ENCODE assay signal across 2 cellular contexts in genomic region chr19:850221-850978, GRCh38.
TF ChIP-seq lines count a peak whose summit lies in the region.

No MANE protein-coding gene starts in this region.

TF ChIP-seq in GM23338, 12 proteins besides CTCF, POLR2A, EP300 and RAD21:
- TF ChIP-seq REST (IDR thresholded peaks at IDR 0.05; ENCODE audit: unreplicated experiment) (no peak), EZH2 (IDR thresholded peaks at IDR 0.05; ENCODE audit: low read depth, unreplicated experiment) (no peak), CREB1 (CRISPR knock-in tag; IDR thresholded peaks at IDR 0.05; ENCODE audit: low read depth) (no peak), ZNF331 (CRISPR knock-in tag; IDR thresholded peaks at IDR 0.05; ENCODE audit: low read depth) (no peak), EZH2phosphoT487 (IDR thresholded peaks at IDR 0.05; ENCODE audit: unreplicated experiment) (no peak), ZNF114 (CRISPR knock-in tag; IDR thresholded peaks at IDR 0.05) (no peak), ZNF462 (CRISPR knock-in tag; IDR thresholded peaks at IDR 0.05) (no peak), NANOG (IDR thresholded peaks at IDR 0.05; ENCODE audit: borderline replicate concordance) (no peak), STAT1 (IDR thresholded peaks at IDR 0.05; ENCODE audit: unreplicated experiment) (no peak), ETS1 (IDR thresholded peaks at IDR 0.05) (no peak), POLR2AphosphoS5 (IDR thresholded peaks at IDR 0.05; ENCODE audit: low read depth) (no peak), JUNB (IDR thresholded peaks at IDR 0.05; ENCODE audit: unreplicated experiment) (no peak)

TF ChIP-seq in endothelial cell of umbilical vein, 7 proteins besides CTCF, POLR2A, EP300 and RAD21:
- TF ChIP-seq FOS (IDR thresholded peaks at IDR 0.05; ENCODE audit: borderline replicate concordance, insufficient read depth, low read length) (no peak), GATA2 (IDR thresholded peaks at IDR 0.05; ENCODE audit: insufficient read depth, insufficient read length, low read depth, low read length) (no peak), POLR2AphosphoS5 (IDR thresholded peaks at IDR 0.05; ENCODE audit: insufficient read depth, low read depth, low read length) (no peak), JUN (IDR thresholded peaks at IDR 0.05; ENCODE audit: borderline replicate concordance, insufficient read depth, insufficient read length, low read depth) (no peak)
